Comparison of ENCODE assay signal across 18 cellular contexts in genomic region chr13:23359882-23360281, GRCh38.
DNase-seq lines count a peak whose midpoint lies in the region; ATAC-seq and TF ChIP-seq lines count a peak whose summit lies in the region.
"Had no signal": no experiment of that assay in that cellular context is flagged by ENCODE, and none has a peak within 500 bp of the region (broad histone marks: within the 10 kb centered on the region; RNA-seq: fewer than 3 reads in every experiment).

No MANE protein-coding gene starts in this region.

- 0 out of 2 replicates have a peak, but pooled peaks cover 6% of the 10 kb centered on the region for H4K20me1 ChIP-seq in IMR-90 (ENCODE audit: insufficient read depth, low read length)
- no peaks in the 10 kb centered on the region for H4K20me1 ChIP-seq in fibroblast of lung (ENCODE audit: control insufficient read depth, extremely low read depth, insufficient read depth, low read length)

- H2AFZ ChIP-seq in IMR-90 (replicated peaks; ENCODE audit: low read length, poor library complexity) (peak overlapping the region; percentile 41), fibroblast of lung (ENCODE audit: low read length) (no peak overlapping the region)

- no CpG with 5 or more reads among the region's 1 CpG for WGBS in IMR-90 (ENCODE audit: extremely low coverage in 2 of 2, insufficient read length in 1 of 2), 2 experiments

- dilution Hi-C loops in IMR-90 (cut with HindIII; ENCODE audit: low sequenced_read_pairs, unreplicated experiment) = no loop called here

- H3K9ac ChIP-seq in IMR-90 (ENCODE audit: low read depth, low read length) = no peak overlapping the region
- H3K9ac ChIP-seq in fibroblast of lung (ENCODE audit: insufficient read depth, low read length) = no peak overlapping the region
- H3K9ac ChIP-seq: BLaER1 had no signal

- no peak overlapping the region for H4K91ac ChIP-seq in IMR-90 (ENCODE audit: insufficient read depth, low read depth, low read length)

- peaks cover 15% of the 10 kb centered on the region for H3K79me2 ChIP-seq in fibroblast of lung (ENCODE audit: control insufficient read depth, insufficient read depth, low read length)

- H3K27me3 Mint-ChIP-seq in activated CD4-positive, alpha-beta T cell treated with anti-CD3 and anti-CD28 coated beads, Interleukin-2, amount 10 ng/mL, durations not matched to agents 24 days and 14 days = no peaks in the 10 kb centered on the region
- no peaks in the 10 kb centered on the region for H3K27me3 Mint-ChIP-seq in activated CD8-positive, alpha-beta T cell treated with anti-CD3 and anti-CD28 coated beads, Interleukin-2, amount 10 ng/mL, durations not matched to agents 7 days and 5 days (ENCODE audit: low read depth)
- H3K27me3 Mint-ChIP-seq: B cell; CD4-positive, CD25-positive, alpha-beta regulatory T cell had no signal

- H3K4me3 ChIP-seq in IMR-90 (ENCODE audit: insufficient read depth, low read depth, low read length) (no peak overlapping the region), fibroblast of lung (replicated peaks in 1 of 4; ENCODE audit: control extremely low read depth in 1 of 4, insufficient read depth in 1 of 4, low read depth in 3 of 4, low read length in 4 of 4) (no peak overlapping the region), gastrocnemius medialis (no peak overlapping the region)
- H3K4me3 ChIP-seq: BLaER1, HAP-1 had no signal

- CTCF ChIA-PET in IMR-90 (lab: Yijun Ruan, JAX) = interaction anchor here (0.7 kb wide), 1 partner anchor 428 kb away, joined by 3 read pairs; no protein-coding TSS in a partner anchor
- CTCF ChIA-PET in activated CD8-positive, alpha-beta T cell treated with anti-CD3 and anti-CD28 coated beads, Interleukin-2, amount 10 ng/mL, durations not matched to agents 7 days and 5 days (lab: Charles Lee) = no interaction called here

- H2BK5ac ChIP-seq in IMR-90 (ENCODE audit: low read depth, low read length, poor library complexity, severe bottlenecking) = no peak overlapping the region

- H3K4me1 ChIP-seq in IMR-90 (ENCODE audit: control insufficient read depth, insufficient read depth, low read length) (no peaks in the 10 kb centered on the region), fibroblast of lung (ENCODE audit: control insufficient read depth, extremely low read depth, insufficient read depth, low read length) (no peaks in the 10 kb centered on the region), gastrocnemius medialis (peaks cover 4 to 9% of the 10 kb centered on the region in 2 donors)
- H3K4me1 ChIP-seq: BLaER1, Caco-2, HAP-1 had no signal

- TF ChIP-seq RAD21 in IMR-90 (IDR thresholded peaks at IDR 0.05; ENCODE audit: low read length) = no peak

- in situ Hi-C loops in IMR-90 (cut with MboI; ENCODE audit: low sequenced_read_pairs) (loop anchor here (25.0 kb wide), 1 partner anchor 527 kb away; the partner anchor contains the start of genes C1QTNF9B and MIPEP), gastrocnemius medialis (cut with MboI; ENCODE audit: low sequenced_read_pairs in 4 of 4) (no loop called here)

- H3K27ac ChIP-seq in IMR-90 (ENCODE audit: insufficient read depth, low read length) (no peak overlapping the region), fibroblast of lung (ENCODE audit: insufficient read depth, low read length) (peak overlapping the region; percentile 11), gastrocnemius medialis (peak overlapping the region in 3 of 4 donors; percentile 0 to 49 (median 27))
- H3K27ac ChIP-seq: BLaER1, C4-2B had no signal

- H3K9me1 ChIP-seq in IMR-90 (ENCODE audit: insufficient read depth, low read length) = peaks cover 2% of the 10 kb centered on the region; the same call in 1 of the 2 replicates

- H3K14ac ChIP-seq in IMR-90 (replicated peaks; ENCODE audit: low read depth, low read length) = no peak overlapping the region

- H2AK5ac ChIP-seq in IMR-90 (ENCODE audit: low read depth, low read length) = no peak overlapping the region

- BruUV-seq in IMR-90 (replicated peaks; lab: Mats Ljungman, UMichigan) = no TSS peak

- H4K5ac ChIP-seq in IMR-90 (ENCODE audit: low read depth, low read length) = no peak overlapping the region

- H2BK120ac ChIP-seq in IMR-90 (ENCODE audit: low read depth, low read length) = no peak overlapping the region

- no peak overlapping the region for H3K23ac ChIP-seq in IMR-90 (ENCODE audit: low read depth, low read length)

- H3K27me3 ChIP-seq in IMR-90 (ENCODE audit: control insufficient read depth, insufficient read depth, low read length) (no peaks in the 10 kb centered on the region), fibroblast of lung (ENCODE audit: control insufficient read depth, insufficient read depth, low read length) (no peaks in the 10 kb centered on the region), gastrocnemius medialis (no peaks in the 10 kb centered on the region)
- H3K27me3 ChIP-seq: BLaER1 had no signal

- no peaks in the 10 kb centered on the region for H3K9me3 Mint-ChIP-seq in activated CD4-positive, alpha-beta T cell treated with anti-CD3 and anti-CD28 coated beads, Interleukin-2, amount 10 ng/mL, durations not matched to agents 24 days and 14 days
- H3K9me3 Mint-ChIP-seq in activated CD8-positive, alpha-beta T cell treated with anti-CD3 and anti-CD28 coated beads, Interleukin-2, amount 10 ng/mL, durations not matched to agents 7 days and 5 days (ENCODE audit: insufficient read depth) = no peaks in the 10 kb centered on the region
- H3K9me3 Mint-ChIP-seq: CD4-positive, CD25-positive, alpha-beta regulatory T cell; CD8-positive, alpha-beta T cell; HFFc6 had no signal

- TF ChIP-seq POLR2A in IMR-90 (IDR thresholded peaks at IDR 0.05; ENCODE audit: low read depth, low read length) (no peak), gastrocnemius medialis (IDR thresholded peaks at IDR 0.05) (no peak)

- TF ChIP-seq CTCF in IMR-90 (conservative IDR thresholded peaks at IDR 0.05; ENCODE audit: low read depth, low read length) (no peak), fibroblast of lung (conservative IDR thresholded peaks at IDR 0.05 in 1 of 2, IDR thresholded peaks at IDR 0.05 in 1 of 2; ENCODE audit: low read depth in 1 of 2, low read length in 2 of 2) (no peak), gastrocnemius medialis (IDR thresholded peaks at IDR 0.05 in 4 of 5, conservative IDR thresholded peaks at IDR 0.05 in 1 of 5) (no peak)

- H3K36me3 ChIP-seq in IMR-90 (ENCODE audit: control insufficient read depth, insufficient read depth, low read length) = peaks cover 51% of the 10 kb centered on the region
- peaks cover 10% of the 10 kb centered on the region for H3K36me3 ChIP-seq in fibroblast of lung (ENCODE audit: control insufficient read depth, insufficient read depth, low read length)
- peaks cover 0 to 65% of the 10 kb centered on the region in 2 donors for H3K36me3 ChIP-seq in gastrocnemius medialis

- H3K4me2 ChIP-seq in IMR-90 (ENCODE audit: low read depth, low read length) (no peak overlapping the region), fibroblast of lung (ENCODE audit: extremely low read depth, insufficient read depth, low read length) (no peak overlapping the region)
- H3K4me2 ChIP-seq: BLaER1 had no signal

- H3K4me3 Mint-ChIP-seq in activated CD4-positive, alpha-beta T cell treated with anti-CD3 and anti-CD28 coated beads, Interleukin-2, amount 10 ng/mL, durations not matched to agents 24 days and 14 days = no peak overlapping the region
- H3K4me3 Mint-ChIP-seq in activated CD8-positive, alpha-beta T cell treated with anti-CD3 and anti-CD28 coated beads, Interleukin-2, amount 10 ng/mL, durations not matched to agents 7 days and 5 days = no peak overlapping the region
- H3K4me3 Mint-ChIP-seq: B cell; CD8-positive, alpha-beta T cell; HFFc6 had no signal

- H3K4ac ChIP-seq in IMR-90 (ENCODE audit: low read depth, low read length) = no peak overlapping the region

- peaks cover 46% of the 10 kb centered on the region for H3K36me3 Mint-ChIP-seq in activated CD4-positive, alpha-beta T cell treated with anti-CD3 and anti-CD28 coated beads, Interleukin-2, amount 10 ng/mL, durations not matched to agents 24 days and 14 days (ENCODE audit: low read depth)
- H3K36me3 Mint-ChIP-seq in activated CD8-positive, alpha-beta T cell treated with anti-CD3 and anti-CD28 coated beads, Interleukin-2, amount 10 ng/mL, durations not matched to agents 7 days and 5 days (ENCODE audit: low read depth) = peaks cover 66% of the 10 kb centered on the region

- H3K56ac ChIP-seq in IMR-90 (ENCODE audit: extremely low read depth, insufficient read depth, low read length) = no peak overlapping the region

- intact Hi-C loops in IMR-90 (cut with micrococcal nuclease) (no loop called here), gastrocnemius medialis (cut with DNase I; ENCODE audit: low total_unique reads) (no loop called here)
- intact Hi-C loops in activated CD4-positive, alpha-beta T cell treated with anti-CD3 and anti-CD28 coated beads, Interleukin-2, amount 10 ng/mL, durations not matched to agents 24 days and 14 days (cut with micrococcal nuclease) = no loop called here

- peaks cover 10 to 48% of the 10 kb centered on the region in 2 experiments for H3K79me1 ChIP-seq in IMR-90 (ENCODE audit: low read depth in 1 of 2, low read length in 2 of 2)

- no peak overlapping the region for H2BK20ac ChIP-seq in IMR-90 (ENCODE audit: low read depth, low read length)

- H2BK15ac ChIP-seq in IMR-90 (ENCODE audit: low read depth, low read length) = no peak overlapping the region

- POLR2A ChIA-PET in IMR-90 (lab: Charles Lee; ENCODE audit: unreplicated experiment) = no interaction called here
- POLR2A ChIA-PET in activated CD8-positive, alpha-beta T cell treated with anti-CD3 and anti-CD28 coated beads, Interleukin-2, amount 10 ng/mL, durations not matched to agents 7 days and 5 days (lab: Charles Lee) = no interaction called here

- ATAC-seq in IMR-90 (ENCODE audit: low read depth) (no peak), gastrocnemius medialis (peak; percentile 62 to 80)
- no peak for ATAC-seq in activated CD8-positive, alpha-beta T cell treated with anti-CD3 and anti-CD28 coated beads, Interleukin-2, amount 10 ng/mL, durations not matched to agents 7 days and 5 days
- ATAC-seq: CD8-positive, alpha-beta T cell had no signal

- no peak overlapping the region for H3K18ac ChIP-seq in IMR-90 (ENCODE audit: low read depth, low read length)

- H3K27ac Mint-ChIP-seq in activated CD4-positive, alpha-beta T cell treated with anti-CD3 and anti-CD28 coated beads, Interleukin-2, amount 10 ng/mL, durations not matched to agents 24 days and 14 days = no peak overlapping the region
- no peak overlapping the region for H3K27ac Mint-ChIP-seq in activated CD8-positive, alpha-beta T cell treated with anti-CD3 and anti-CD28 coated beads, Interleukin-2, amount 10 ng/mL, durations not matched to agents 7 days and 5 days
- H3K27ac Mint-ChIP-seq: B cell; CD8-positive, alpha-beta T cell; HFFc6 had no signal

- H3K9me3 ChIP-seq in IMR-90 (ENCODE audit: control insufficient read depth, insufficient read depth, low read length) (no peaks in the 10 kb centered on the region), fibroblast of lung (ENCODE audit: control insufficient read depth, insufficient read depth, low read depth, low read length) (no peaks in the 10 kb centered on the region), gastrocnemius medialis (no peaks in the 10 kb centered on the region)
- H3K9me3 ChIP-seq: BLaER1, Caco-2, HAP-1 had no signal

- H4K8ac ChIP-seq in IMR-90 (ENCODE audit: low read depth in 2 of 2, low read length in 2 of 2) = no peak overlapping the region

- no peak overlapping the region for H2AK9ac ChIP-seq in IMR-90 (replicated peaks; ENCODE audit: low read depth, low read length, poor library complexity)

- DNase-seq in IMR-90 (no peak), MV-4-11 (lab: John Stamatoyannopoulos, UW) (peak; percentile 11), fibroblast of lung (ENCODE audit: low read depth in 2 of 2) (no peak), gastrocnemius medialis (no peak), retina (no peak)
- no peak for DNase-seq in activated CD4-positive, alpha-beta T cell treated with anti-CD3 and anti-CD28 coated beads, Interleukin-2, amount 10 ng/mL, durations not matched to agents 24 days and 14 days
- DNase-seq in activated CD8-positive, alpha-beta T cell treated with anti-CD3 and anti-CD28 coated beads, Interleukin-2, amount 10 ng/mL, durations not matched to agents 7 days and 5 days = no peak
- DNase-seq: Caco-2; CD4-positive, CD25-positive, alpha-beta regulatory T cell; CD8-positive, alpha-beta T cell; DMS153; DND-41; GOT3; HFFc6 had no signal

- H3K4me1 Mint-ChIP-seq in activated CD4-positive, alpha-beta T cell treated with anti-CD3 and anti-CD28 coated beads, Interleukin-2, amount 10 ng/mL, durations not matched to agents 24 days and 14 days = no peaks in the 10 kb centered on the region
- no peaks in the 10 kb centered on the region for H3K4me1 Mint-ChIP-seq in activated CD8-positive, alpha-beta T cell treated with anti-CD3 and anti-CD28 coated beads, Interleukin-2, amount 10 ng/mL, durations not matched to agents 7 days and 5 days (ENCODE audit: low read depth)
- H3K4me1 Mint-ChIP-seq: B cell had no signal

Comparison
In these comparisons a context has a peak if more than half of its experiments do, and no peak if none do; other contexts are left out.
1. ATAC-seq: peak in gastrocnemius medialis (2 of 2); none in IMR-90 (single experiment) and activated CD8-positive, alpha-beta T cell treated with anti-CD3 and anti-CD28 coated beads, Interleukin-2, amount 10 ng/mL, durations not matched to agents 7 days and 5 days (single experiment).